ENCODE assay signal across 15 cellular contexts in genomic region chr11:122791836-122792235, GRCh38. TPM values are rescaled to one million over a fixed set of nuclear protein-coding genes. Genes with fewer than 3 reads are reported as not detected.
DNase-seq lines count a peak whose midpoint lies in the region; ATAC-seq and TF ChIP-seq lines count a peak whose summit lies in the region.
"Had no signal": no experiment of that assay in that cellular context is flagged by ENCODE, and none has a peak within 500 bp of the region (broad histone marks: within the 10 kb centered on the region; RNA-seq: fewer than 3 reads in every experiment).

No MANE protein-coding gene starts in this region.

- H3K4me3 ChIP-seq in brain microvascular endothelial cell (ENCODE audit: low read depth, low read length): no peak overlapping the region
- no peak overlapping the region for H3K4me3 ChIP-seq in suprapubic skin
- H3K4me3 ChIP-seq: transverse colon had no signal

- WGBS in suprapubic skin: 59% methylated on average over 7 of the region's 8 CpGs

- no peak for TF ChIP-seq POLR2A in suprapubic skin (IDR thresholded peaks at IDR 0.05)

- peak; percentile 81 for DNase-seq in HT1080 (ENCODE audit: low read depth)
- peak; percentile 54 for DNase-seq in brain microvascular endothelial cell
- peak; percentile 69 for DNase-seq in iris pigment epithelial cell (ENCODE audit: low read depth)
- no peak for DNase-seq in suprapubic skin (ENCODE audit: low spot score in 2 of 2)
- no peak for DNase-seq in medulla oblongata (ENCODE audit: extremely low spot score)
- DNase-seq in stimulated activated CD4-positive, alpha-beta T cell treated with anti-CD3 and anti-CD28 coated beads, Interleukin-1b, Interleukin-23, amount 100 ng/mL, for 48 hours: no peak
- DNase-seq in MV-4-11 (lab: John Stamatoyannopoulos, UW): no peak
- DNase-seq: activated B cell treated with CpG ODN at 0.5 μM for 24 hours; activated T-cell treated with anti-CD3 and anti-CD28 coated beads, Interleukin-2, amount 50 U/mL, for 1 hour; naive B cell; NCI-H187; small intestine; transverse colon had no signal

- H3K27me3 ChIP-seq in brain microvascular endothelial cell (replicated peaks) (no peaks in the 10 kb centered on the region), suprapubic skin (no peaks in the 10 kb centered on the region)
- H3K27me3 ChIP-seq: transverse colon had no signal

- no peaks in the 10 kb centered on the region for H3K9me3 ChIP-seq in suprapubic skin
- H3K9me3 ChIP-seq: transverse colon had no signal

- no peak for TF ChIP-seq EP300 in suprapubic skin (IDR thresholded peaks at IDR 0.05)

- ATAC-seq in GM19324 (IDR thresholded peaks at IDR 0.05; ENCODE audit: low FRiP score, unreplicated experiment): no peak

- peak overlapping the region; percentile 67 for H3K27ac ChIP-seq in brain microvascular endothelial cell
- peak overlapping the region; percentile 64 for H3K27ac ChIP-seq in suprapubic skin
- H3K27ac ChIP-seq: transverse colon had no signal

- no peak for TF ChIP-seq CTCF in brain microvascular endothelial cell (IDR thresholded peaks at IDR 0.05; ENCODE audit: low read depth, low read length, missing control alignments)
- no peak for TF ChIP-seq CTCF in suprapubic skin (IDR thresholded peaks at IDR 0.05)

- H3K36me3 ChIP-seq in brain microvascular endothelial cell (replicated peaks): peaks cover 44% of the 10 kb centered on the region
- H3K36me3 ChIP-seq in suprapubic skin: no peaks in the 10 kb centered on the region
- H3K36me3 ChIP-seq: transverse colon had no signal

- H3K4me1 ChIP-seq in suprapubic skin: no peaks in the 10 kb centered on the region
- H3K4me1 ChIP-seq: transverse colon had no signal

- in situ Hi-C loops in brain microvascular endothelial cell (cut with HindIII; ENCODE audit: low pct_ligation_motif_present, low sequenced_read_pairs): no loop called here

RNA-seq across cellular contexts. Expression of gene CRTAM, which starts 46.5 kb away (rescaled TPM):
- not detected in 2 replicates for total RNA-seq in HT1080 (2014; rRNA removed; shearing (Covaris generic))
- 0.02 TPM in 1 of 2 replicates, not detected in the other for polyA plus RNA-seq in HT1080 (2015; cell fraction: cytosol; rRNA removed)
- 0.08 TPM in 1 of 2 replicates, not detected in the other for polyA plus RNA-seq in HT1080 (2015; cell fraction: nucleus; rRNA removed)
- under 1 TPM in 1 of 4 donors, not detected in 3; 0.21 TPM for total RNA-seq in suprapubic skin
- total RNA-seq: activated B cell treated with CpG ODN at 0.5 μM for 24 hours, epithelial cell of proximal tubule had no signal

Comparison
In these comparisons a context has a peak if more than half of its experiments do, and no peak if none do; other contexts are left out.
1. DNase-seq: peak in HT1080 (single experiment), brain microvascular endothelial cell (single experiment) and iris pigment epithelial cell (single experiment); none in suprapubic skin (0 of 2), medulla oblongata (single experiment), stimulated activated CD4-positive, alpha-beta T cell treated with anti-CD3 and anti-CD28 coated beads, Interleukin-1b, Interleukin-23, amount 100 ng/mL, for 48 hours (single experiment) and MV-4-11 (single experiment).